In the genomic region with DNA sequence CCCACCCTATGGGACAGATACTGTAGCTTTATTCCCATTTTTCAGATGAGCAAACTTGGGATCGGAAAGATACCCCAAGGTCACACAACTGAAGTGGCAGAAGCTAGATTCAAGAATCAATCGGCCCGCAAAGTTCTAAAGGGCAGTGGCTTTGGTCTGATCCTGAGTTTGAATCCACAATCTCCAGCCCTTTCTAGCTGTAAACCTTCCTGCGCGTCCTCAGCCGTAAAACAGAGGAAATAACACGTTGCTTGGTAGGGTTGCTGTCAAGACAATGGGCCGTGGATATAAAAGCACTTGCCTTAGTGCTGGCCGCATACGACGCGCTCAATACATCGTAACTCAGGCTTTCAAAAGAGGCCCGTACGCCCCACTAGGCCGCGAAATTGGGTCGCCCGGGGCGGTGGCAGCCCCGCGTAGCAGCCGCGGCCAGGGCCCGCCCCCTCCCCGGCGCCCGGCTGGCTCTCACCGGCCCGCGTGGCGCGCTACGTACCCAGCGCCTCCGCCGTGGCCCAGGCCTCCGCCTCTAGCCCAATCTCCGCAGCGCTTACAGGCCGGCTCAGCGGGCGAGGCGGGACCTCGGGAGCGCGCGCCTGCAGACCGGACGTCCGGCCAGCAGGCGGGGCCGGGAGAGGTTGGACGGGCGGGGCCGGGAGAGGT, we compare ENCODE assay signal across 8 cellular contexts. TPM values are rescaled to one million over a fixed set of nuclear protein-coding genes. Genes with fewer than 3 reads are reported as not detected.
A peak's percentile ranks its signal among the peaks of the same experiment; 100 is the strongest.
DNase-seq lines count a peak whose midpoint lies in the region; FAIRE-seq and TF ChIP-seq lines count a peak whose summit lies in the region.

Gene DCAKD, minus strand, starts transcription at position 573 of the 660 bp plus-strand sequence. CDS start 16,747 bp downstream, outside the sequence.

- FAIRE-seq in H54 (lab: Jason Lieb, UNC): no peak

- no peaks in the 10 kb centered on the region for H4K20me1 ChIP-seq in Loucy (ENCODE audit: insufficient read depth, low read length, poor library complexity, severe bottlenecking)

- TF ChIP-seq POLR2A in H54 (IDR thresholded peaks at IDR 0.05; ENCODE audit: low read depth, low read length): peak; percentile 73

- H3K27me3 Mint-ChIP-seq in nephron progenitor cell (ENCODE audit: low read depth, poor library complexity): peaks cover 5% of the 10 kb centered on the region
- no peaks in the 10 kb centered on the region for H3K27me3 Mint-ChIP-seq in stimulated activated naive CD8-positive, alpha-beta T cell treated with anti-CD3 and anti-CD28 coated beads, Interleukin-15, Interleukin-2, amounts not matched to agents 100 ng/mL and 50 ng/mL, for 24 hours

- H2AFZ ChIP-seq in Loucy (ENCODE audit: low read length): peak within 1 kb of the TSS; percentile 76

- H3K36me3 ChIP-seq in Loucy (ENCODE audit: insufficient read depth, low read length): no peaks in the 10 kb centered on the region

- peaks cover 31% of the 10 kb centered on the region for H3K79me2 ChIP-seq in Loucy (ENCODE audit: insufficient read depth, low read length)

- H3K36me3 Mint-ChIP-seq in nephron progenitor cell (ENCODE audit: low read depth): peaks cover 8% of the 10 kb centered on the region
- peaks cover 26% of the 10 kb centered on the region for H3K36me3 Mint-ChIP-seq in stimulated activated naive CD8-positive, alpha-beta T cell treated with anti-CD3 and anti-CD28 coated beads, Interleukin-15, Interleukin-2, amounts not matched to agents 100 ng/mL and 50 ng/mL, for 24 hours (ENCODE audit: low read depth)

- no peaks in the 10 kb centered on the region for H3K27me3 ChIP-seq in Loucy (ENCODE audit: insufficient read depth, low read length, poor library complexity, severe bottlenecking)

- no peaks in the 10 kb centered on the region for H3K9me3 ChIP-seq in Loucy (ENCODE audit: insufficient read depth, low read depth, low read length)

- no peaks in the 10 kb centered on the region; the same call in 1 of the 2 replicates for H3F3A ChIP-seq in Loucy (ENCODE audit: low read depth)

- no peaks in the 10 kb centered on the region for H3K9me2 ChIP-seq in Loucy (replicated peaks; ENCODE audit: low read depth, low read length)

- peak within 1 kb of the TSS; percentile 87 for H3K4me2 ChIP-seq in Loucy (ENCODE audit: low read depth, low read length, poor library complexity, severe bottlenecking)

- TF ChIP-seq CTCF in Loucy (conservative IDR thresholded peaks at IDR 0.05; ENCODE audit: low read length): no peak
- no peak for TF ChIP-seq CTCF in fibroblast of the aortic adventitia (IDR thresholded peaks at IDR 0.05; ENCODE audit: insufficient read depth, low read length)
- TF ChIP-seq CTCF in nephron progenitor cell (IDR thresholded peaks at IDR 0.05): no peak

- H3K4me1 ChIP-seq in Loucy (ENCODE audit: insufficient read depth, low read length, poor library complexity, severe bottlenecking): peaks cover 21% of the 10 kb centered on the region

- H3K4me3 Mint-ChIP-seq in nephron progenitor cell: peak within 1 kb of the TSS; percentile 90
- peak within 1 kb of the TSS; percentile 92 for H3K4me3 Mint-ChIP-seq in stimulated activated naive CD8-positive, alpha-beta T cell treated with anti-CD3 and anti-CD28 coated beads, Interleukin-15, Interleukin-2, amounts not matched to agents 100 ng/mL and 50 ng/mL, for 24 hours

- no peaks in the 10 kb centered on the region for H3K9me3 Mint-ChIP-seq in nephron progenitor cell
- no peaks in the 10 kb centered on the region for H3K9me3 Mint-ChIP-seq in stimulated activated naive CD8-positive, alpha-beta T cell treated with anti-CD3 and anti-CD28 coated beads, Interleukin-15, Interleukin-2, amounts not matched to agents 100 ng/mL and 50 ng/mL, for 24 hours

- peak; percentile 97 for DNase-seq in EH (ENCODE audit: low read depth)
- DNase-seq in H54 (ENCODE audit: insufficient read length, low spot score): peak; percentile 98
- DNase-seq in SHP77 (lab: John Stamatoyannopoulos, UW): peak; percentile 86 to 96
- DNase-seq in activated effector memory CD4-positive, alpha-beta T cell treated with Interleukin-2 at 50 U/mL for 16 hours: peak; percentile 89
- DNase-seq in fibroblast of the aortic adventitia (ENCODE audit: low read depth): peak; percentile 92
- peak; percentile 91 for DNase-seq in nephron progenitor cell

- peaks cover 37% of the 10 kb centered on the region for H3K4me1 Mint-ChIP-seq in nephron progenitor cell
- peaks cover 65% of the 10 kb centered on the region for H3K4me1 Mint-ChIP-seq in stimulated activated naive CD8-positive, alpha-beta T cell treated with anti-CD3 and anti-CD28 coated beads, Interleukin-15, Interleukin-2, amounts not matched to agents 100 ng/mL and 50 ng/mL, for 24 hours (ENCODE audit: low read depth)

- H3K4me3 ChIP-seq in Loucy (ENCODE audit: low read length, poor library complexity, severe bottlenecking) (peak within 1 kb of the TSS; percentile 91), fibroblast of the aortic adventitia (ENCODE audit: low read depth, low read length) (peak within 1 kb of the TSS; percentile 67)

- H3K9ac ChIP-seq in Loucy (ENCODE audit: low read depth, low read length, poor library complexity, severe bottlenecking): peak within 1 kb of the TSS; percentile 99

- peak within 1 kb of the TSS; percentile 95 for H3K27ac Mint-ChIP-seq in nephron progenitor cell
- H3K27ac Mint-ChIP-seq in stimulated activated naive CD8-positive, alpha-beta T cell treated with anti-CD3 and anti-CD28 coated beads, Interleukin-15, Interleukin-2, amounts not matched to agents 100 ng/mL and 50 ng/mL, for 24 hours: peak within 1 kb of the TSS; percentile 96

RNA-seq across cellular contexts. Expression of gene DCAKD, which starts in this region (rescaled TPM):
- total RNA-seq in fibroblast of the aortic adventitia (ENCODE audit: low replicate concordance): 22.2 and 31.3 TPM in 2 replicates

Comparison
In these comparisons a context has a peak if more than half of its experiments do, and no peak if none do; other contexts are left out.
1. Peak in every context shown above with its lines: DNase-seq and H3K4me3 ChIP-seq.